ENCODE assay signal across 1 cellular context in the genomic region with DNA sequence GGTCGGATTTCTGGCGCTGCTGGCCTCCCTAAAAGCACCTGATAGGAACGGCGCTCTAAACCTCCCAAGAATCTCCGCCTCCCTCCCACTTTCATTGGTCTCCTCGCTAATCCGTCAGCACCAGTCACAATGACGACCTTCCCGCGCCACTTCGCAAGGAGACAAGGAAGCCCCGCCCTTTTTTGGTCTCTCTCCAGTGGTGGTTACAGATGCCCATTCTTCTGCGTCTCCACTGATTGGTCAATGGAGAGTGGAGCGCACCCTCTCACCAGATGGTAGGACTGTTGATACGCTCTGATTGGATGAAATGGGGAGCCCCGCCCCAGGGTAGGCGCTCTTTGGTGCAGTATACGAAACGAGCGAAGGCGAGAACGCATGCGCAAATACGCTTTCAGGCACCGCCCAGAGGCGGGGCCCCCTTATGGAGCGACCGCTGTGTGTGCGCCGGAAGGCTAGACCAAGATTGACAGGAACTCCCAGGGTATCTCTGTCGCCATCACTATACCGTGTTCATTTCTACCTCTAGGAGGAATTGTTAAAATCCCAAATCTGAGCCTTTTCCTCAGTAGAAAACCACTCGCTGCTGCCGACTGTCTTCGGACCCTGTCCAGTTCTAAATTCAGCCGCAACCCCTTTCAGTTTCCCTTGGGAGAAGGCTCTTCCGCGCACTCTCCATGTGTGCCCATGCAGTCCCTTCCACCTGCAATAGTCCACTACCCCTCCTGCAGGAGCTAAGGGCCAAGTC.
TF ChIP-seq lines count a peak whose summit lies in the region.

No MANE protein-coding gene starts in this region.

TF ChIP-seq in K562, 482 proteins besides CTCF, POLR2A, EP300 and RAD21 (continued from another document and continues in another):
- TF ChIP-seq, protein P1, sequence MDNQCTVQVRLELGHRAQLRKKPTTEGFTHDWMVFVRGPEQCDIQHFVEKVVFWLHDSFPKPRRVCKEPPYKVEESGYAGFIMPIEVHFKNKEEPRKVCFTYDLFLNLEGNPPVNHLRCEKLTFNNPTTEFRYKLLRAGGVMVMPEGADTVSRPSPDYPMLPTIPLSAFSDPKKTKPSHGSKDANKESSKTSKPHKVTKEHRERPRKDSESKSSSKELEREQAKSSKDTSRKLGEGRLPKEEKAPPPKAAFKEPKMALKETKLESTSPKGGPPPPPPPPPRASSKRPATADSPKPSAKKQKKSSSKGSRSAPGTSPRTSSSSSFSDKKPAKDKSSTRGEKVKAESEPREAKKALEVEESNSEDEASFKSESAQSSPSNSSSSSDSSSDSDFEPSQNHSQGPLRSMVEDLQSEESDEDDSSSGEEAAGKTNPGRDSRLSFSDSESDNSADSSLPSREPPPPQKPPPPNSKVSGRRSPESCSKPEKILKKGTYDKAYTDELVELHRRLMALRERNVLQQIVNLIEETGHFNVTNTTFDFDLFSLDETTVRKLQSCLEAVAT (IDR thresholded peaks at IDR 0.05): peak in 1 of 2 experiments; percentile 87; a peak in 2 of 4 replicates
- TF ChIP-seq, protein P2, sequence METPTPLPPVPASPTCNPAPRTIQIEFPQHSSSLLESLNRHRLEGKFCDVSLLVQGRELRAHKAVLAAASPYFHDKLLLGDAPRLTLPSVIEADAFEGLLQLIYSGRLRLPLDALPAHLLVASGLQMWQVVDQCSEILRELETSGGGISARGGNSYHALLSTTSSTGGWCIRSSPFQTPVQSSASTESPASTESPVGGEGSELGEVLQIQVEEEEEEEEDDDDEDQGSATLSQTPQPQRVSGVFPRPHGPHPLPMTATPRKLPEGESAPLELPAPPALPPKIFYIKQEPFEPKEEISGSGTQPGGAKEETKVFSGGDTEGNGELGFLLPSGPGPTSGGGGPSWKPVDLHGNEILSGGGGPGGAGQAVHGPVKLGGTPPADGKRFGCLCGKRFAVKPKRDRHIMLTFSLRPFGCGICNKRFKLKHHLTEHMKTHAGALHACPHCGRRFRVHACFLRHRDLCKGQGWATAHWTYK (CRISPR knock-in tag; IDR thresholded peaks at IDR 0.05): 0 out of 2 replicates have a peak, but pooled peaks have one; percentile 35
- TF ChIP-seq NFE2L1 (tag; IDR thresholded peaks at IDR 0.05; ENCODE audit: borderline replicate concordance, low read depth) (no peak), MEF2A (IDR thresholded peaks at IDR 0.05; ENCODE audit: control insufficient read depth, low read depth, low read length) (no peak), ZNF395 (CRISPR knock-in tag; IDR thresholded peaks at IDR 0.05) (no peak), ZNF507 (tag; conservative IDR thresholded peaks at IDR 0.05) (no peak), SIRT6 (IDR thresholded peaks at IDR 0.05; ENCODE audit: low read depth, low read length) (no peak), MCM3 (IDR thresholded peaks at IDR 0.05) (no peak), POLR2AphosphoS5 (IDR thresholded peaks at IDR 0.05; ENCODE audit: control insufficient read depth, insufficient read depth, low read depth, low read length) (peak; percentile 44; the same call in 1 of the 2 replicates), NBN (IDR thresholded peaks at IDR 0.05; ENCODE audit: low read depth) (peak; percentile 38; the same call in 1 of the 2 replicates), ELF1 (tag; IDR thresholded peaks at IDR 0.05) (peak; percentile 89), MEF2D (tag; conservative IDR thresholded peaks at IDR 0.05; ENCODE audit: low read depth) (no peak), GATA2 (CRISPR knock-in tag; IDR thresholded peaks at IDR 0.05) (peak; percentile 97), FOS (IDR thresholded peaks at IDR 0.05; ENCODE audit: extremely low read depth, insufficient read length) (peak; percentile 96), PCBP2 (IDR thresholded peaks at IDR 0.05; ENCODE audit: low read depth, low read length, poor library complexity, severe bottlenecking) (no peak), ATF4 (CRISPR knock-in tag; IDR thresholded peaks at IDR 0.05) (no peak), ASH1L (IDR thresholded peaks at IDR 0.05; ENCODE audit: borderline replicate concordance, low read depth, partially characterized antibody) (peak; percentile 98), POLR2H (tag; IDR thresholded peaks at IDR 0.05; ENCODE audit: low read depth) (peak; percentile 6; the same call in 1 of the 2 replicates), CBX1 (IDR thresholded peaks at IDR 0.05; ENCODE audit: low read depth) (no peak), GTF2A2 (tag; IDR thresholded peaks at IDR 0.05) (no peak), SP2 (IDR thresholded peaks at IDR 0.05; ENCODE audit: extremely low read depth, low read depth, low read length, poor library complexity, severe bottlenecking) (peak; percentile 72), FOXO4 (CRISPR knock-in tag; IDR thresholded peaks at IDR 0.05) (no peak), POLR2B (IDR thresholded peaks at IDR 0.05; ENCODE audit: low read depth, partially characterized antibody) (peak; percentile 80), GTF2E2 (tag; IDR thresholded peaks at IDR 0.05) (no peak), NRF1 (conservative IDR thresholded peaks at IDR 0.05 in 1 of 2, IDR thresholded peaks at IDR 0.05 in 1 of 2) (peak; percentile 92 to 94), E2F1 (CRISPR knock-in tag; IDR thresholded peaks at IDR 0.05) (peak; percentile 89), SNIP1 (IDR thresholded peaks at IDR 0.05; ENCODE audit: low read depth) (no peak), ZNF253 (CRISPR knock-in tag; conservative IDR thresholded peaks at IDR 0.05) (no peak), TAF7 (tag; IDR thresholded peaks at IDR 0.05) (0 out of 2 replicates have a peak, but pooled peaks have one; percentile 43), ZNF217 (CRISPR knock-in tag; IDR thresholded peaks at IDR 0.05) (no peak)
- TF ChIP-seq, protein P3, sequence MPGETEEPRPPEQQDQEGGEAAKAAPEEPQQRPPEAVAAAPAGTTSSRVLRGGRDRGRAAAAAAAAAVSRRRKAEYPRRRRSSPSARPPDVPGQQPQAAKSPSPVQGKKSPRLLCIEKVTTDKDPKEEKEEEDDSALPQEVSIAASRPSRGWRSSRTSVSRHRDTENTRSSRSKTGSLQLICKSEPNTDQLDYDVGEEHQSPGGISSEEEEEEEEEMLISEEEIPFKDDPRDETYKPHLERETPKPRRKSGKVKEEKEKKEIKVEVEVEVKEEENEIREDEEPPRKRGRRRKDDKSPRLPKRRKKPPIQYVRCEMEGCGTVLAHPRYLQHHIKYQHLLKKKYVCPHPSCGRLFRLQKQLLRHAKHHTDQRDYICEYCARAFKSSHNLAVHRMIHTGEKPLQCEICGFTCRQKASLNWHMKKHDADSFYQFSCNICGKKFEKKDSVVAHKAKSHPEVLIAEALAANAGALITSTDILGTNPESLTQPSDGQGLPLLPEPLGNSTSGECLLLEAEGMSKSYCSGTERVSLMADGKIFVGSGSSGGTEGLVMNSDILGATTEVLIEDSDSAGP (CRISPR knock-in tag; IDR thresholded peaks at IDR 0.05): no peak
- TF ChIP-seq, protein P4, sequence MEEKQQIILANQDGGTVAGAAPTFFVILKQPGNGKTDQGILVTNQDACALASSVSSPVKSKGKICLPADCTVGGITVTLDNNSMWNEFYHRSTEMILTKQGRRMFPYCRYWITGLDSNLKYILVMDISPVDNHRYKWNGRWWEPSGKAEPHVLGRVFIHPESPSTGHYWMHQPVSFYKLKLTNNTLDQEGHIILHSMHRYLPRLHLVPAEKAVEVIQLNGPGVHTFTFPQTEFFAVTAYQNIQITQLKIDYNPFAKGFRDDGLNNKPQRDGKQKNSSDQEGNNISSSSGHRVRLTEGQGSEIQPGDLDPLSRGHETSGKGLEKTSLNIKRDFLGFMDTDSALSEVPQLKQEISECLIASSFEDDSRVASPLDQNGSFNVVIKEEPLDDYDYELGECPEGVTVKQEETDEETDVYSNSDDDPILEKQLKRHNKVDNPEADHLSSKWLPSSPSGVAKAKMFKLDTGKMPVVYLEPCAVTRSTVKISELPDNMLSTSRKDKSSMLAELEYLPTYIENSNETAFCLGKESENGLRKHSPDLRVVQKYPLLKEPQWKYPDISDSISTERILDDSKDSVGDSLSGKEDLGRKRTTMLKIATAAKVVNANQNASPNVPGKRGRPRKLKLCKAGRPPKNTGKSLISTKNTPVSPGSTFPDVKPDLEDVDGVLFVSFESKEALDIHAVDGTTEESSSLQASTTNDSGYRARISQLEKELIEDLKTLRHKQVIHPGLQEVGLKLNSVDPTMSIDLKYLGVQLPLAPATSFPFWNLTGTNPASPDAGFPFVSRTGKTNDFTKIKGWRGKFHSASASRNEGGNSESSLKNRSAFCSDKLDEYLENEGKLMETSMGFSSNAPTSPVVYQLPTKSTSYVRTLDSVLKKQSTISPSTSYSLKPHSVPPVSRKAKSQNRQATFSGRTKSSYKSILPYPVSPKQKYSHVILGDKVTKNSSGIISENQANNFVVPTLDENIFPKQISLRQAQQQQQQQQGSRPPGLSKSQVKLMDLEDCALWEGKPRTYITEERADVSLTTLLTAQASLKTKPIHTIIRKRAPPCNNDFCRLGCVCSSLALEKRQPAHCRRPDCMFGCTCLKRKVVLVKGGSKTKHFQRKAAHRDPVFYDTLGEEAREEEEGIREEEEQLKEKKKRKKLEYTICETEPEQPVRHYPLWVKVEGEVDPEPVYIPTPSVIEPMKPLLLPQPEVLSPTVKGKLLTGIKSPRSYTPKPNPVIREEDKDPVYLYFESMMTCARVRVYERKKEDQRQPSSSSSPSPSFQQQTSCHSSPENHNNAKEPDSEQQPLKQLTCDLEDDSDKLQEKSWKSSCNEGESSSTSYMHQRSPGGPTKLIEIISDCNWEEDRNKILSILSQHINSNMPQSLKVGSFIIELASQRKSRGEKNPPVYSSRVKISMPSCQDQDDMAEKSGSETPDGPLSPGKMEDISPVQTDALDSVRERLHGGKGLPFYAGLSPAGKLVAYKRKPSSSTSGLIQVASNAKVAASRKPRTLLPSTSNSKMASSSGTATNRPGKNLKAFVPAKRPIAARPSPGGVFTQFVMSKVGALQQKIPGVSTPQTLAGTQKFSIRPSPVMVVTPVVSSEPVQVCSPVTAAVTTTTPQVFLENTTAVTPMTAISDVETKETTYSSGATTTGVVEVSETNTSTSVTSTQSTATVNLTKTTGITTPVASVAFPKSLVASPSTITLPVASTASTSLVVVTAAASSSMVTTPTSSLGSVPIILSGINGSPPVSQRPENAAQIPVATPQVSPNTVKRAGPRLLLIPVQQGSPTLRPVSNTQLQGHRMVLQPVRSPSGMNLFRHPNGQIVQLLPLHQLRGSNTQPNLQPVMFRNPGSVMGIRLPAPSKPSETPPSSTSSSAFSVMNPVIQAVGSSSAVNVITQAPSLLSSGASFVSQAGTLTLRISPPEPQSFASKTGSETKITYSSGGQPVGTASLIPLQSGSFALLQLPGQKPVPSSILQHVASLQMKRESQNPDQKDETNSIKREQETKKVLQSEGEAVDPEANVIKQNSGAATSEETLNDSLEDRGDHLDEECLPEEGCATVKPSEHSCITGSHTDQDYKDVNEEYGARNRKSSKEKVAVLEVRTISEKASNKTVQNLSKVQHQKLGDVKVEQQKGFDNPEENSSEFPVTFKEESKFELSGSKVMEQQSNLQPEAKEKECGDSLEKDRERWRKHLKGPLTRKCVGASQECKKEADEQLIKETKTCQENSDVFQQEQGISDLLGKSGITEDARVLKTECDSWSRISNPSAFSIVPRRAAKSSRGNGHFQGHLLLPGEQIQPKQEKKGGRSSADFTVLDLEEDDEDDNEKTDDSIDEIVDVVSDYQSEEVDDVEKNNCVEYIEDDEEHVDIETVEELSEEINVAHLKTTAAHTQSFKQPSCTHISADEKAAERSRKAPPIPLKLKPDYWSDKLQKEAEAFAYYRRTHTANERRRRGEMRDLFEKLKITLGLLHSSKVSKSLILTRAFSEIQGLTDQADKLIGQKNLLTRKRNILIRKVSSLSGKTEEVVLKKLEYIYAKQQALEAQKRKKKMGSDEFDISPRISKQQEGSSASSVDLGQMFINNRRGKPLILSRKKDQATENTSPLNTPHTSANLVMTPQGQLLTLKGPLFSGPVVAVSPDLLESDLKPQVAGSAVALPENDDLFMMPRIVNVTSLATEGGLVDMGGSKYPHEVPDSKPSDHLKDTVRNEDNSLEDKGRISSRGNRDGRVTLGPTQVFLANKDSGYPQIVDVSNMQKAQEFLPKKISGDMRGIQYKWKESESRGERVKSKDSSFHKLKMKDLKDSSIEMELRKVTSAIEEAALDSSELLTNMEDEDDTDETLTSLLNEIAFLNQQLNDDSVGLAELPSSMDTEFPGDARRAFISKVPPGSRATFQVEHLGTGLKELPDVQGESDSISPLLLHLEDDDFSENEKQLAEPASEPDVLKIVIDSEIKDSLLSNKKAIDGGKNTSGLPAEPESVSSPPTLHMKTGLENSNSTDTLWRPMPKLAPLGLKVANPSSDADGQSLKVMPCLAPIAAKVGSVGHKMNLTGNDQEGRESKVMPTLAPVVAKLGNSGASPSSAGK (IDR thresholded peaks at IDR 0.05): no peak; the same call in 1 of the 2 replicates
